In genomic region chr2:233953106-233953801, GRCh38 we compare ENCODE assay signal across 21 cellular contexts. TPM values are rescaled to one million over a fixed set of nuclear protein-coding genes. Genes with fewer than 3 reads are reported as not detected.
A peak's percentile ranks its signal among the peaks of the same experiment; 100 is the strongest.
DNase-seq lines count a peak whose midpoint lies in the region; ATAC-seq and TF ChIP-seq lines count a peak whose summit lies in the region.
"Had no signal": no experiment of that assay in that cellular context is flagged by ENCODE, and none has a peak within 500 bp of the region (broad histone marks: within the 10 kb centered on the region; RNA-seq: fewer than 3 reads in every experiment).

No MANE protein-coding gene starts in this region.

- peak; percentile 30 for DNase-seq in AG10803 (ENCODE audit: low read depth)
- DNase-seq in NCI-H1105 (lab: John Stamatoyannopoulos, UW): peak; percentile 67
- DNase-seq in NCI-H2227 treated with DMSO at 0.1 percent for 48 hours (lab: John Stamatoyannopoulos, UW): peak; percentile 73
- no peak for DNase-seq in right cardiac atrium
- DNase-seq in stimulated activated CD4-positive, alpha-beta T cell treated with anti-CD3 and anti-CD28 coated beads, Interleukin-12 subunit alpha, Interleukin-12 subunit beta, amount 100 ng/mL, for 4 hours: no peak
- DNase-seq in stimulated activated naive CD4-positive, alpha-beta T cell (lab: John Stamatoyannopoulos, UW): no peak
- no peak for DNase-seq in nephron progenitor cell
- DNase-seq: body of pancreas, colonic mucosa, DND-41, foreskin melanocyte, NCI-H1048, T-helper 1 cell had no signal

- no peak for ATAC-seq in right cardiac atrium
- ATAC-seq: body of pancreas; Right ventricle myocardium inferior; stimulated activated memory B cell treated with anti-CD40 and anti-IgM and Interleukin-4, amounts not matched to agents 10 μg/mL and 1 μg/mL and 100 μg/mL, for 72 hours; WTC11 had no signal

- H3K27me3 ChIP-seq in right cardiac atrium (ENCODE audit: control insufficient read depth, insufficient read depth): no peaks in the 10 kb centered on the region
- H3K27me3 ChIP-seq: body of pancreas, colonic mucosa, tibial nerve had no signal

- intact Hi-C loops in right cardiac atrium (cut with DNase I): no loop called here

- H3K4me3 Mint-ChIP-seq in nephron progenitor cell: no peak overlapping the region
- H3K4me3 Mint-ChIP-seq: activated naive CD8-positive, alpha-beta T cell; nephron; stimulated activated memory B cell treated with anti-CD40 and anti-IgM and Interleukin-4, amounts not matched to agents 10 μg/mL and 1 μg/mL and 100 μg/mL, for 72 hours; WTC11 had no signal

- no peak overlapping the region for H3K4me3 ChIP-seq in AG10803 (ENCODE audit: low read length)
- no peak overlapping the region for H3K4me3 ChIP-seq in right cardiac atrium (ENCODE audit: low read length)
- H3K4me3 ChIP-seq: body of pancreas, colonic mucosa, tibial nerve had no signal

- no peaks in the 10 kb centered on the region for H3K9me3 ChIP-seq in right cardiac atrium (ENCODE audit: control insufficient read depth, low read length)
- H3K9me3 ChIP-seq: body of pancreas, colonic mucosa, tibial nerve had no signal

- 63% methylated on average over 7 of the region's 7 CpGs for WGBS in right cardiac atrium

- H3K4me1 ChIP-seq in right cardiac atrium (ENCODE audit: control insufficient read depth, insufficient read depth, low read length): no peaks in the 10 kb centered on the region
- H3K4me1 ChIP-seq: body of pancreas, colonic mucosa, tibial nerve had no signal

- H3K36me3 Mint-ChIP-seq in nephron progenitor cell (ENCODE audit: low read depth): no peaks in the 10 kb centered on the region
- H3K36me3 Mint-ChIP-seq: stimulated activated memory B cell treated with anti-CD40 and anti-IgM and Interleukin-4, amounts not matched to agents 10 μg/mL and 1 μg/mL and 100 μg/mL, for 72 hours; WTC11 had no signal

- peak overlapping the region; percentile 94 for H3K27ac ChIP-seq in VCaP
- H3K27ac ChIP-seq in right cardiac atrium (ENCODE audit: low read length): no peak overlapping the region
- H3K27ac ChIP-seq: body of pancreas, colonic mucosa, KMS-11, tibial nerve had no signal

- H3K27me3 Mint-ChIP-seq in nephron progenitor cell (ENCODE audit: low read depth, poor library complexity): peaks cover 43% of the 10 kb centered on the region

- TF ChIP-seq CTCF in AG10803 (conservative IDR thresholded peaks at IDR 0.05; ENCODE audit: low read length) (no peak), VCaP (conservative IDR thresholded peaks at IDR 0.05) (no peak), nephron progenitor cell (IDR thresholded peaks at IDR 0.05) (no peak)

- no peaks in the 10 kb centered on the region for H3K9me3 Mint-ChIP-seq in nephron progenitor cell
- H3K9me3 Mint-ChIP-seq: nephron, WTC11 had no signal

- H3K27ac Mint-ChIP-seq in nephron progenitor cell: no peak overlapping the region
- H3K27ac Mint-ChIP-seq: activated naive CD8-positive, alpha-beta T cell; nephron; stimulated activated memory B cell treated with anti-CD40 and anti-IgM and Interleukin-4, amounts not matched to agents 10 μg/mL and 1 μg/mL and 100 μg/mL, for 72 hours; WTC11 had no signal

- H3K4me1 Mint-ChIP-seq in nephron progenitor cell: no peaks in the 10 kb centered on the region
- H3K4me1 Mint-ChIP-seq: nephron; stimulated activated memory B cell treated with anti-CD40 and anti-IgM and Interleukin-4, amounts not matched to agents 10 μg/mL and 1 μg/mL and 100 μg/mL, for 72 hours had no signal

RNA-seq across cellular contexts. Expression of gene TRPM8, which starts 36.1 kb away (rescaled TPM):
- not detected for total RNA-seq in right cardiac atrium
- polyA plus RNA-seq in right cardiac atrium: not detected
- total RNA-seq: colonic mucosa, Right ventricle myocardium inferior, tibial nerve had no signal

Comparison
In these comparisons a context has a peak if more than half of its experiments do, and no peak if none do; other contexts are left out.
1. DNase-seq: peak in AG10803 (single experiment), NCI-H1105 (single experiment) and NCI-H2227 treated with DMSO at 0.1 percent for 48 hours (single experiment); none in right cardiac atrium (0 of 3), stimulated activated CD4-positive, alpha-beta T cell treated with anti-CD3 and anti-CD28 coated beads, Interleukin-12 subunit alpha, Interleukin-12 subunit beta, amount 100 ng/mL, for 4 hours (single experiment), stimulated activated naive CD4-positive, alpha-beta T cell (0 of 6) and nephron progenitor cell (single experiment).